In genomic region chr1:77889240-77889637, GRCh38 we compare ENCODE assay signal across 7 cellular contexts. TPM values are rescaled to one million over a fixed set of nuclear protein-coding genes. Genes with fewer than 3 reads are reported as not detected.
DNase-seq lines count a peak whose midpoint lies in the region; ATAC-seq lines count a peak whose summit lies in the region.

No MANE protein-coding gene starts in this region.

- H3K9me3 ChIP-seq in duodenal mucosa (ENCODE audit: control insufficient read depth in 1 of 2, low read length in 2 of 2) = no peaks in the 10 kb centered on the region
- no peaks in the 10 kb centered on the region for H3K9me3 ChIP-seq in aorta (ENCODE audit: control insufficient read depth, low read length)

- ATAC-seq in GM18907 (IDR thresholded peaks at IDR 0.05; ENCODE audit: unreplicated experiment) = peak; percentile 14
- peak; percentile 41 for ATAC-seq in aorta (ENCODE audit: low FRiP score)

- intact Hi-C loops in aorta (cut with DNase I) = loop anchor here (5.0 to 10.0 kb wide), 2 partner anchors 57 to 204 kb away; partner anchors contain the start of gene ZZZ3 (in 1 of the 2)

- H3K27ac ChIP-seq in duodenal mucosa (ENCODE audit: low read depth, low read length) (no peak overlapping the region), aorta (ENCODE audit: low read depth in 1 of 2, low read length in 2 of 2) (peak overlapping the region; percentile 96 to 100)

- H3K4me3 ChIP-seq in duodenal mucosa (ENCODE audit: low read depth in 1 of 2, low read length in 2 of 2) = peak overlapping the region; percentile 83
- H3K4me3 ChIP-seq in aorta (ENCODE audit: low read length in 2 of 2) = peak overlapping the region; percentile 93 to 97

- no peaks in the 10 kb centered on the region for H3K27me3 ChIP-seq in duodenal mucosa (ENCODE audit: control insufficient read depth in 1 of 2, insufficient read depth in 2 of 2, low read length in 2 of 2)
- H3K27me3 ChIP-seq in aorta (ENCODE audit: control insufficient read depth in 1 of 2, insufficient read depth in 2 of 2, low read length in 1 of 2) = no peaks in the 10 kb centered on the region

- no peaks in the 10 kb centered on the region for H3K36me3 ChIP-seq in duodenal mucosa (ENCODE audit: control insufficient read depth in 1 of 2, insufficient read depth in 2 of 2, low read length in 2 of 2)
- peaks cover 0 to 4% of the 10 kb centered on the region in 2 donors for H3K36me3 ChIP-seq in aorta (ENCODE audit: control insufficient read depth in 1 of 2, insufficient read depth in 2 of 2, low read length in 1 of 2)

- peak overlapping the region; percentile 55 to 58 for H3K9ac ChIP-seq in duodenal mucosa (ENCODE audit: low read depth in 1 of 2, low read length in 2 of 2)

- WGBS in aorta, 2 donors = 0 to 3% methylated on average over 9 of the region's 9 CpGs

- DNase-seq in NCI-H226 (peak; percentile 37), lung microvascular endothelial cell (ENCODE audit: low read depth in 2 of 2) (peak; percentile 60), aorta (no peak), NCI-H524 (lab: John Stamatoyannopoulos, UW) (no peak), SIG-M5 (lab: John Stamatoyannopoulos, UW) (no peak)

- H3K4me1 ChIP-seq in duodenal mucosa (ENCODE audit: control insufficient read depth in 1 of 2, insufficient read depth in 2 of 2, low read length in 2 of 2) = peaks cover 4 to 6% of the 10 kb centered on the region in 2 donors
- H3K4me1 ChIP-seq in aorta (ENCODE audit: control insufficient read depth in 1 of 2, insufficient read depth in 2 of 2, low read length in 2 of 2) = no peaks in the 10 kb centered on the region

RNA-seq across cellular contexts. Expression of gene NEXN, which starts 0.8 kb away (rescaled TPM):
- total RNA-seq in lung microvascular endothelial cell (1.3 and 6.3 TPM in 2 replicates), aorta (100 to 1,000 TPM in 1 of 2 donors, 10 to 100 TPM in 1; 81.9 to 237 TPM)
- polyA plus RNA-seq in aorta = 100 to 1,000 TPM; 145 to 147 TPM

Comparison
In these comparisons a context has a peak if more than half of its experiments do, and no peak if none do; other contexts are left out.
1. DNase-seq: peak in NCI-H226 (single experiment) and lung microvascular endothelial cell (2 of 2); none in aorta (0 of 2), NCI-H524 (0 of 2) and SIG-M5 (single experiment).
2. RNA of gene NEXN, which starts 0.8 kb away (total RNA-seq): 81.9 to 237 TPM in aorta; 1.3 to 6.3 TPM in lung microvascular endothelial cell; every median in the first group is over 10 times any median in the second.